ENCODE assay signal across 21 cellular contexts in genomic region chr15:68574629-68575028, GRCh38. TPM values are rescaled to one million over a fixed set of nuclear protein-coding genes. Genes with fewer than 3 reads are reported as not detected.
"Had no signal": no experiment of that assay in that cellular context is flagged by ENCODE, and none has a peak within 500 bp of the region (broad histone marks: within the 10 kb centered on the region; RNA-seq: fewer than 3 reads in every experiment).

No MANE protein-coding gene starts in this region.

- H3K27me3 ChIP-seq: dorsolateral prefrontal cortex, uterus had no signal

- H3K27ac ChIP-seq: lower lobe of right lung, psoas muscle, skin epidermis, suprapubic skin, transverse colon, upper lobe of right lung, uterus had no signal

- H3K4me1 ChIP-seq: uterus had no signal

- H3K4me3 Mint-ChIP-seq: immature natural killer cell; naive thymus-derived CD8-positive, alpha-beta T cell; stimulated activated naive CD8-positive, alpha-beta T cell treated with anti-CD3 and anti-CD28 coated beads, Interleukin-15, amount 100 ng/mL, for 72 hours had no signal

- H3K4me3 ChIP-seq: dorsolateral prefrontal cortex, lower lobe of right lung, psoas muscle, skin epidermis, suprapubic skin, transverse colon, upper lobe of right lung, uterus had no signal

- H3K9me3 Mint-ChIP-seq: stimulated activated naive CD8-positive, alpha-beta T cell treated with anti-CD3 and anti-CD28 coated beads, Interleukin-15, amount 100 ng/mL, for 72 hours had no signal

- ATAC-seq: left ventricle myocardium superior; lower lobe of right lung; naive thymus-derived CD8-positive, alpha-beta T cell; psoas muscle; right cardiac atrium; stimulated activated naive CD8-positive, alpha-beta T cell treated with anti-CD3 and anti-CD28 coated beads, Interleukin-15, amount 100 ng/mL, for 72 hours; upper lobe of right lung had no signal

- H3K36me3 Mint-ChIP-seq: immature natural killer cell had no signal

- H3K27ac Mint-ChIP-seq: immature natural killer cell; stimulated activated naive CD8-positive, alpha-beta T cell treated with anti-CD3 and anti-CD28 coated beads, Interleukin-15, amount 100 ng/mL, for 72 hours had no signal

- DNase-seq: effector CD4-positive, alpha-beta T cell; hypothalamus; immature natural killer cell; islet precursor cell; lower lobe of right lung; nucleus accumbens; stimulated activated CD4-positive, alpha-beta T cell treated with anti-CD3 and anti-CD28 coated beads, Interleukin-1b, Interleukin-23, amount 100 ng/mL, for 48 hours; stimulated activated CD4-positive, alpha-beta T cell treated with anti-CD3 and anti-CD28 coated beads, Interleukin-4, amount 100 ng/mL, for 1 hour; stimulated activated CD8-positive, alpha-beta memory T cell treated with anti-CD3 and anti-CD28 coated beads, Interleukin-4, amount 100 ng/mL, for 48 hours; stimulated activated naive CD4-positive, alpha-beta T cell; stimulated activated naive CD8-positive, alpha-beta T cell treated with anti-CD3 and anti-CD28 coated beads, Interleukin-15, amount 100 ng/mL, for 72 hours; transverse colon; upper lobe of right lung; uterus had no signal

- H3K9me3 ChIP-seq: lower lobe of right lung, psoas muscle, suprapubic skin, transverse colon, upper lobe of right lung, uterus had no signal

- H3K36me3 ChIP-seq: lower lobe of right lung, suprapubic skin, transverse colon, upper lobe of right lung, uterus had no signal

RNA-seq across cellular contexts. Expression of gene CORO2B, which starts 4.2 kb away (rescaled TPM):
- polyA plus RNA-seq: immature natural killer cell; naive thymus-derived CD8-positive, alpha-beta T cell had no signal
